8 cellular contexts compared by ENCODE assay signal in the genomic region with DNA sequence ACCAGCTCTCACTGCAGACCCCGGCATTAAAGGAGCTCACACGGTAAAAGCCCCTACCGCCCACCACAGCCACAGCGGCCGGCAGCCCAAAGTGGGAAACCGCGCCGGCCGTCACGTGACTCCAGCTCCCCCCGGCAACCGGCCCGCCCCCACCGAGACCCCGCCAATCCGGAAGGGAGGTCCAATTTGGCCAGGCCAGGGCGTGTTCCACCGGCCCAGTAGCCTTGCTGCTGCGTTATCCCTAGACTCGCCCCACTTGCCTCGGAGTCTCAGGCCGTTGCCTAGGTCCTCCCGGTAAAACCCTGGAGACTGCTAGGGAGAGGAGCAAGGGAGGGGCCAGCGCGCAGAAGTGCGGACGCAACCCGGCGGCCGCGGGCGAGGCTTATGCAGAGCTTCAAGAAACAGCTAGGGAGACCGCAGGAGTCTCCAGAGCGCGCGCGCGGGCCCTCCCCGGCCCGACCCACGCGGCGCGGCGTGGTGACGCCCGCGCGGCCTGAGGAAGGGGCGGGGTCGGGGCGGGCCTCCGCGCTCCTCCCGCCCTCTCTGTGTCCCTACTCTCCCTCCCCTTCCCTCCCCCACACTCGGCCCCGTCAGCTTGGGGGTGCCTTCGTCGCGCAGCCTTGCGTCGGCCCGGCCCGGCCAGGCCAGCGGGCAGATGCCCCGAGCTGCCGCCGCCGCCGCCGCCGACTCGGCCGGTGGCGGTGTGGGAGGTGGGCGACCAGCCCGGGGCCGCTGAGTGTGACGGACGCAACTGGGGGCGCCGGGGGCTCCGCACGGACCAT. TPM values are rescaled to one million over a fixed set of nuclear protein-coding genes. Genes with fewer than 3 reads are reported as not detected.
DNase-seq lines count a peak whose midpoint lies in the region; ATAC-seq, FAIRE-seq and TF ChIP-seq lines count a peak whose summit lies in the region.

A gene with protein sequence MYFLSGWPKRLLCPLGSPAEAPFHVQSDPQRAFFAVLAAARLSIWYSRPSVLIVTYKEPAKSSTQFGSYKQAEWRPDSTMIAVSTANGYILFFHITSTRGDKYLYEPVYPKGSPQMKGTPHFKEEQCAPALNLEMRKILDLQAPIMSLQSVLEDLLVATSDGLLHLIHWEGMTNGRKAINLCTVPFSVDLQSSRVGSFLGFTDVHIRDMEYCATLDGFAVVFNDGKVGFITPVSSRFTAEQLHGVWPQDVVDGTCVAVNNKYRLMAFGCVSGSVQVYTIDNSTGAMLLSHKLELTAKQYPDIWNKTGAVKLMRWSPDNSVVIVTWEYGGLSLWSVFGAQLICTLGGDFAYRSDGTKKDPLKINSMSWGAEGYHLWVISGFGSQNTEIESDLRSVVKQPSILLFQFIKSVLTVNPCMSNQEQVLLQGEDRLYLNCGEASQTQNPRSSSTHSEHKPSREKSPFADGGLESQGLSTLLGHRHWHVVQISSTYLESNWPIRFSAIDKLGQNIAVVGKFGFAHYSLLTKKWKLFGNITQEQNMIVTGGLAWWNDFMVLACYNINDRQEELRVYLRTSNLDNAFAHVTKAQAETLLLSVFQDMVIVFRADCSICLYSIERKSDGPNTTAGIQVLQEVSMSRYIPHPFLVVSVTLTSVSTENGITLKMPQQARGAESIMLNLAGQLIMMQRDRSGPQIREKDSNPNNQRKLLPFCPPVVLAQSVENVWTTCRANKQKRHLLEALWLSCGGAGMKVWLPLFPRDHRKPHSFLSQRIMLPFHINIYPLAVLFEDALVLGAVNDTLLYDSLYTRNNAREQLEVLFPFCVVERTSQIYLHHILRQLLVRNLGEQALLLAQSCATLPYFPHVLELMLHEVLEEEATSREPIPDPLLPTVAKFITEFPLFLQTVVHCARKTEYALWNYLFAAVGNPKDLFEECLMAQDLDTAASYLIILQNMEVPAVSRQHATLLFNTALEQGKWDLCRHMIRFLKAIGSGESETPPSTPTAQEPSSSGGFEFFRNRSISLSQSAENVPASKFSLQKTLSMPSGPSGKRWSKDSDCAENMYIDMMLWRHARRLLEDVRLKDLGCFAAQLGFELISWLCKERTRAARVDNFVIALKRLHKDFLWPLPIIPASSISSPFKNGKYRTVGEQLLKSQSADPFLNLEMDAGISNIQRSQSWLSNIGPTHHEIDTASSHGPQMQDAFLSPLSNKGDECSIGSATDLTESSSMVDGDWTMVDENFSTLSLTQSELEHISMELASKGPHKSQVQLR (N-terminal part only) (plus strand): TSS at position 578 of the 782 bp plus-strand sequence. CDS start 203 bp downstream, at position 781.

- H2AFZ ChIP-seq in Loucy (ENCODE audit: low read length) (peak within 1 kb of the TSS; percentile 82), neural cell (ENCODE audit: low read depth, low read length) (peak within 1 kb of the TSS; percentile 91)

- H3K27ac ChIP-seq in neural cell (ENCODE audit: low read length), result peak within 1 kb of the TSS; percentile 65

- peak; percentile 88 for ATAC-seq in stimulated activated naive CD8-positive, alpha-beta T cell treated with anti-CD3 and anti-CD28 coated beads, Interleukin-15, amount 100 ng/mL, for 72 hours

- H4K20me1 ChIP-seq in Loucy (ENCODE audit: insufficient read depth, low read length, poor library complexity, severe bottlenecking) (peaks cover 35% of the 10 kb centered on the region), neural cell (ENCODE audit: insufficient read depth) (no peaks in the 10 kb centered on the region)

- peak within 1 kb of the TSS; percentile 93 for H3K4me2 ChIP-seq in Loucy (ENCODE audit: low read depth, low read length, poor library complexity, severe bottlenecking)
- H3K4me2 ChIP-seq in neural cell (ENCODE audit: low read length), result peak within 1 kb of the TSS; percentile 93

- H3K9ac ChIP-seq in ES-I3 (ENCODE audit: low read depth, low read length), result peak within 1 kb of the TSS; percentile 93
- peak within 1 kb of the TSS; percentile 94 for H3K9ac ChIP-seq in Loucy (ENCODE audit: low read depth, low read length, poor library complexity, severe bottlenecking)
- peak within 1 kb of the TSS; percentile 80 for H3K9ac ChIP-seq in neural cell (ENCODE audit: low read length)

- H3K27me3 ChIP-seq in Loucy (ENCODE audit: insufficient read depth, low read length, poor library complexity, severe bottlenecking) (no peaks in the 10 kb centered on the region), neural cell (ENCODE audit: insufficient read depth, low read depth, low read length) (no peaks in the 10 kb centered on the region)

- no peaks in the 10 kb centered on the region for H3K9me3 ChIP-seq in ES-I3 (ENCODE audit: control insufficient read depth, insufficient read depth, low read length)
- no peaks in the 10 kb centered on the region for H3K9me3 ChIP-seq in Loucy (ENCODE audit: insufficient read depth, low read depth, low read length)
- no peaks in the 10 kb centered on the region for H3K9me3 ChIP-seq in neural cell (ENCODE audit: low read length)

- H3K4me3 ChIP-seq in Loucy (ENCODE audit: low read length, poor library complexity, severe bottlenecking) (peak within 1 kb of the TSS; percentile 95), fibroblast of villous mesenchyme (ENCODE audit: low read depth, low read length) (peak within 1 kb of the TSS; percentile 89), neural cell (ENCODE audit: low read length) (peak within 1 kb of the TSS; percentile 99)

- TF ChIP-seq EP300 in neural cell (conservative IDR thresholded peaks at IDR 0.05; ENCODE audit: poor library complexity, severe bottlenecking), result peak; percentile 37

- H3K4me1 ChIP-seq in ES-I3 (ENCODE audit: insufficient read depth, low read length) (peaks cover 26% of the 10 kb centered on the region), Loucy (ENCODE audit: insufficient read depth, low read length, poor library complexity, severe bottlenecking) (peaks cover 60% of the 10 kb centered on the region)

- TF ChIP-seq RAD21 in neural cell (conservative IDR thresholded peaks at IDR 0.05), result no peak

- H3K4me1 Mint-ChIP-seq in stimulated activated naive CD8-positive, alpha-beta T cell treated with anti-CD3 and anti-CD28 coated beads, Interleukin-15, amount 100 ng/mL, for 72 hours, result peaks cover 71% of the 10 kb centered on the region

- H3K27ac Mint-ChIP-seq in stimulated activated naive CD8-positive, alpha-beta T cell treated with anti-CD3 and anti-CD28 coated beads, Interleukin-15, amount 100 ng/mL, for 72 hours, result peak within 1 kb of the TSS; percentile 98 to 99

- peak; percentile 73 for FAIRE-seq in H54 (lab: Jason Lieb, UNC)

- H3K9me2 ChIP-seq in Loucy (replicated peaks; ENCODE audit: low read depth, low read length), result no peaks in the 10 kb centered on the region
- no peaks in the 10 kb centered on the region for H3K9me2 ChIP-seq in neural cell (ENCODE audit: insufficient read depth, low read length)

- DNase-seq in H54 (ENCODE audit: insufficient read length, low spot score), result peak; percentile 78
- DNase-seq in SIG-M5 treated with dmso at 0.1 percent for 504 hours (lab: John Stamatoyannopoulos, UW; ENCODE audit: unreplicated experiment), result peak; percentile 87
- DNase-seq in activated gamma-delta T cell treated with Interleukin-2 at 50 U/mL for 16 hours, result peak; percentile 85
- peak; percentile 94 for DNase-seq in fibroblast of villous mesenchyme (ENCODE audit: low read depth)
- DNase-seq in stimulated activated naive CD8-positive, alpha-beta T cell treated with anti-CD3 and anti-CD28 coated beads, Interleukin-15, amount 100 ng/mL, for 72 hours, result peak; percentile 94 to 95

- H3K79me2 ChIP-seq in Loucy (ENCODE audit: insufficient read depth, low read length) (peaks cover 87% of the 10 kb centered on the region), neural cell (replicated peaks; ENCODE audit: insufficient read depth, low read length) (peaks cover 37% of the 10 kb centered on the region)

- TF ChIP-seq POLR2A in H54 (IDR thresholded peaks at IDR 0.05; ENCODE audit: low read depth, low read length), result peak; percentile 93

- peak within 1 kb of the TSS; percentile 96 to 99 for H3K4me3 Mint-ChIP-seq in stimulated activated naive CD8-positive, alpha-beta T cell treated with anti-CD3 and anti-CD28 coated beads, Interleukin-15, amount 100 ng/mL, for 72 hours

- H3F3A ChIP-seq in Loucy (ENCODE audit: low read depth) (peaks cover 3% of the 10 kb centered on the region; the same call in 1 of the 2 replicates), neural cell (ENCODE audit: insufficient read depth, low read length, poor library complexity, severe bottlenecking) (peaks cover 4% of the 10 kb centered on the region)

- TF ChIP-seq CTCF in Loucy (conservative IDR thresholded peaks at IDR 0.05; ENCODE audit: low read length) (no peak), fibroblast of villous mesenchyme (IDR thresholded peaks at IDR 0.05; ENCODE audit: insufficient read depth, low read depth, low read length) (no peak), neural cell (IDR thresholded peaks at IDR 0.05; ENCODE audit: poor library complexity, severe bottlenecking) (no peak)

- H3K36me3 ChIP-seq in ES-I3 (ENCODE audit: insufficient read depth, low read length) (no peaks in the 10 kb centered on the region), Loucy (ENCODE audit: insufficient read depth, low read length) (no peaks in the 10 kb centered on the region), neural cell (ENCODE audit: insufficient read depth, low read length) (no peaks in the 10 kb centered on the region)

- H3K27me3 Mint-ChIP-seq in stimulated activated naive CD8-positive, alpha-beta T cell treated with anti-CD3 and anti-CD28 coated beads, Interleukin-15, amount 100 ng/mL, for 72 hours, result no peaks in the 10 kb centered on the region

- H3K9me3 Mint-ChIP-seq in stimulated activated naive CD8-positive, alpha-beta T cell treated with anti-CD3 and anti-CD28 coated beads, Interleukin-15, amount 100 ng/mL, for 72 hours, result no peaks in the 10 kb centered on the region

TF ChIP-seq in neural cell, 6 proteins besides CTCF, POLR2A, EP300 and RAD21 (continues in another document):
- TF ChIP-seq MXI1 (conservative IDR thresholded peaks at IDR 0.05; ENCODE audit: poor library complexity, severe bottlenecking), result peak; percentile 72
- TF ChIP-seq SMC3 (conservative IDR thresholded peaks at IDR 0.05; ENCODE audit: poor library complexity), result no peak
- TF ChIP-seq TAF1 (IDR thresholded peaks at IDR 0.05; ENCODE audit: low read depth), result no peak

RNA-seq across cellular contexts. Expression of the gene that starts here (rescaled TPM):
- 57.3 and 71.2 TPM in 2 replicates for total RNA-seq in fibroblast of villous mesenchyme
- 9.9 and 10.8 TPM in 2 replicates for polyA plus RNA-seq in neural cell
- 34.1 and 37.2 TPM in 2 replicates for polyA minus RNA-seq in neural cell

Comparison
In these comparisons a context has a peak if more than half of its experiments do, and no peak if none do; other contexts are left out.
1. Peak in every context shown above with its lines: DNase-seq, ATAC-seq, H3K4me3 ChIP-seq and H3K27ac ChIP-seq.